26 cellular contexts compared by ENCODE assay signal in the genomic region with DNA sequence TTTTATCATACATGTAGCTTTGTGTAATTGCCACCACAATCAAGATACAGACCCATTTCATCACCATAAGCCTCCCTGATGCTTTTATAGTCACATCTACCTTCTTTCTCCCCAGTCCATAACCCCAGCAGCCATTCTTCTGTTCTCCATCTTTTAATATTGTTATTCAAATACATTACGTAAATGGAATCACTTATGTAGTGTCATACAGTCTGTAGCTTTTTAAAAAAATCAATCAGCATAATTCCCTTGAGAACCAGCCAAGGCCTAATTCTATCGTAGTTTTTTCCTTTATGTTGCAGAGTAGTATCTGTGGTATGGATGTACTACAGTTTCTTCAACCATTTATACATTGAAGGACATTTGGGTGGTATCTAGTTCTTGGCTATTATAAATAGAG.
"Had no signal": no experiment of that assay in that cellular context is flagged by ENCODE, and none has a peak within 500 bp of the region (broad histone marks: within the 10 kb centered on the region; RNA-seq: fewer than 3 reads in every experiment).

No MANE protein-coding gene starts in this region.

- ATAC-seq: psoas muscle; right cardiac atrium; right lobe of liver; stimulated activated effector memory CD8-positive, alpha-beta T cell treated with anti-CD3 and anti-CD28 coated beads, Interleukin-12 subunit alpha, Interleukin-12 subunit beta, amount 100 ng/mL, for 72 hours; stimulated activated naive B cell treated with anti-CD40 and anti-IgM and Interleukin-4, amounts not matched to agents 10 μg/mL and 1 μg/mL and 100 μg/mL, for 72 hours had no signal

- H3K9me3 Mint-ChIP-seq: stimulated activated effector memory CD8-positive, alpha-beta T cell treated with anti-CD3 and anti-CD28 coated beads, Interleukin-12 subunit alpha, Interleukin-12 subunit beta, amount 100 ng/mL, for 72 hours; stimulated activated naive B cell treated with anti-CD40 and anti-IgM and Interleukin-4, amounts not matched to agents 10 μg/mL and 1 μg/mL and 100 μg/mL, for 72 hours; stimulated activated naive CD8-positive, alpha-beta T cell treated with anti-CD3 and anti-CD28 coated beads, Interleukin-15, Interleukin-2, amounts not matched to agents 100 ng/mL and 50 ng/mL, for 24 hours had no signal

- H3K36me3 Mint-ChIP-seq: neural progenitor cell; stimulated activated effector memory CD8-positive, alpha-beta T cell treated with anti-CD3 and anti-CD28 coated beads, Interleukin-12 subunit alpha, Interleukin-12 subunit beta, amount 100 ng/mL, for 72 hours; stimulated activated naive B cell treated with anti-CD40 and anti-IgM and Interleukin-4, amounts not matched to agents 10 μg/mL and 1 μg/mL and 100 μg/mL, for 72 hours had no signal

- H3K4me3 Mint-ChIP-seq: nephron; neural progenitor cell; stimulated activated effector memory CD8-positive, alpha-beta T cell treated with anti-CD3 and anti-CD28 coated beads, Interleukin-12 subunit alpha, Interleukin-12 subunit beta, amount 100 ng/mL, for 72 hours; stimulated activated naive B cell treated with anti-CD40 and anti-IgM and Interleukin-4, amounts not matched to agents 10 μg/mL and 1 μg/mL and 100 μg/mL, for 72 hours; stimulated activated naive CD8-positive, alpha-beta T cell treated with anti-CD3 and anti-CD28 coated beads, Interleukin-15, Interleukin-2, amounts not matched to agents 100 ng/mL and 50 ng/mL, for 24 hours had no signal

- H3K4me1 Mint-ChIP-seq: nephron; neural progenitor cell; stimulated activated naive B cell treated with anti-CD40 and anti-IgM and Interleukin-4, amounts not matched to agents 10 μg/mL and 1 μg/mL and 100 μg/mL, for 72 hours had no signal

- H3K27ac Mint-ChIP-seq: nephron; neural progenitor cell; progenitor cell of endocrine pancreas; stimulated activated effector memory CD8-positive, alpha-beta T cell treated with anti-CD3 and anti-CD28 coated beads, Interleukin-12 subunit alpha, Interleukin-12 subunit beta, amount 100 ng/mL, for 72 hours; stimulated activated naive B cell treated with anti-CD40 and anti-IgM and Interleukin-4, amounts not matched to agents 10 μg/mL and 1 μg/mL and 100 μg/mL, for 72 hours; stimulated activated naive CD8-positive, alpha-beta T cell treated with anti-CD3 and anti-CD28 coated beads, Interleukin-15, Interleukin-2, amounts not matched to agents 100 ng/mL and 50 ng/mL, for 24 hours had no signal

- DNase-seq: occipital lobe; ovary; posterior cingulate gyrus; psoas muscle; right cardiac atrium; right lobe of liver; sigmoid colon; small intestine; stimulated activated CD4-positive, alpha-beta T cell treated with anti-CD3 and anti-CD28 coated beads, Interleukin-15, amount 100 ng/mL, for 24 hours; stimulated activated CD4-positive, alpha-beta T cell treated with anti-CD3 and anti-CD28 coated beads, Interleukin-2, amount 100 ng/mL, for 24 hours; stimulated activated CD4-positive, alpha-beta T cell treated with anti-CD3 and anti-CD28 coated beads, Interleukin-2, amount 100 ng/mL, for 48 hours; stimulated activated CD4-positive, alpha-beta T cell treated with anti-CD3 and anti-CD28 coated beads, Interleukin-4, amount 100 ng/mL, for 24 hours; stimulated activated naive B cell treated with anti-CD40 and anti-IgM and Interleukin-4, amounts not matched to agents 10 μg/mL and 1 μg/mL and 100 μg/mL, for 72 hours; stimulated activated naive CD4-positive, alpha-beta T cell treated with Interleukin-2 at 50 U/mL for 16 hours; stomach; thyroid gland; trophoblast cell; upper lobe of left lung had no signal

- H3K27me3 Mint-ChIP-seq: progenitor cell of endocrine pancreas; stimulated activated naive B cell treated with anti-CD40 and anti-IgM and Interleukin-4, amounts not matched to agents 10 μg/mL and 1 μg/mL and 100 μg/mL, for 72 hours; stimulated activated naive CD8-positive, alpha-beta T cell treated with anti-CD3 and anti-CD28 coated beads, Interleukin-15, Interleukin-2, amounts not matched to agents 100 ng/mL and 50 ng/mL, for 24 hours had no signal

- H3K9me3 ChIP-seq: ovary, psoas muscle, right lobe of liver, sigmoid colon, stomach, thoracic aorta, thyroid gland, tibial nerve, upper lobe of left lung, vagina had no signal
